Comparison of ENCODE assay signal across 9 cellular contexts in genomic region chr12:120944645-120945217, GRCh38. TPM values are rescaled to one million over a fixed set of nuclear protein-coding genes. Genes with fewer than 3 reads are reported as not detected.
DNase-seq lines count a peak whose midpoint lies in the region; ATAC-seq, FAIRE-seq and TF ChIP-seq lines count a peak whose summit lies in the region.
"Had no signal": no experiment of that assay in that cellular context is flagged by ENCODE, and none has a peak within 500 bp of the region (broad histone marks: within the 10 kb centered on the region; RNA-seq: fewer than 3 reads in every experiment).

No MANE protein-coding gene starts in this region.

- peaks cover 2% of the 10 kb centered on the region for H3K4me1 Mint-ChIP-seq in progenitor cell of endocrine pancreas (ENCODE audit: low read depth)

- no peak for TF ChIP-seq POLR2A in GM12892 (IDR thresholded peaks at IDR 0.05; ENCODE audit: low read depth, low read length)

- no peaks in the 10 kb centered on the region for H3F3A ChIP-seq in OCI-LY1 (ENCODE audit: insufficient read depth, low read length)

- no peaks in the 10 kb centered on the region; the same call in 1 of the 2 replicates for H3K36me3 ChIP-seq in OCI-LY1 (ENCODE audit: insufficient read depth, low read length)

- peak overlapping the region; percentile 67 for H3K27ac Mint-ChIP-seq in progenitor cell of endocrine pancreas

- H3K9me3 Mint-ChIP-seq in progenitor cell of endocrine pancreas (ENCODE audit: low read depth) = no peaks in the 10 kb centered on the region

- H3K4me3 ChIP-seq in OCI-LY1 (ENCODE audit: low read depth, low read length, poor library complexity, severe bottlenecking) (no peak overlapping the region), fibroblast of the aortic adventitia (ENCODE audit: low read depth, low read length) (no peak overlapping the region)

- no peaks in the 10 kb centered on the region for H4K20me1 ChIP-seq in OCI-LY1 (ENCODE audit: insufficient read depth, low read length)

- H3K27me3 ChIP-seq in OCI-LY1 (ENCODE audit: insufficient read depth, low read length) = peaks cover 10% of the 10 kb centered on the region; the same call in 1 of the 2 replicates

- H3K9me2 ChIP-seq in OCI-LY1 (ENCODE audit: low read depth, low read length) = no peaks in the 10 kb centered on the region

- no peak overlapping the region for H3K4me2 ChIP-seq in OCI-LY1 (ENCODE audit: low read length)

- H2AFZ ChIP-seq in OCI-LY1 (ENCODE audit: low read length) = no peak overlapping the region

- no peaks in the 10 kb centered on the region for H3K79me2 ChIP-seq in OCI-LY1 (ENCODE audit: insufficient read depth, low read length)

- peak; percentile 71 for TF ChIP-seq CTCF in OCI-LY1 (IDR thresholded peaks at IDR 0.05; ENCODE audit: low read length)
- TF ChIP-seq CTCF in fibroblast of the aortic adventitia (IDR thresholded peaks at IDR 0.05; ENCODE audit: insufficient read depth, low read length) = peak; percentile 83
- TF ChIP-seq CTCF in progenitor cell of endocrine pancreas (IDR thresholded peaks at IDR 0.05; ENCODE audit: unreplicated experiment) = peak; percentile 75

- no peaks in the 10 kb centered on the region for H3K9me3 ChIP-seq in OCI-LY1 (ENCODE audit: low read length)

- H3K4me1 ChIP-seq in OCI-LY1 (ENCODE audit: insufficient read depth, low read length, severe bottlenecking) = peaks cover 9% of the 10 kb centered on the region

- no peak overlapping the region for H3K4me3 Mint-ChIP-seq in progenitor cell of endocrine pancreas (ENCODE audit: low read depth)

- peak; percentile 66 for DNase-seq in 8988T
- DNase-seq in GM12892 (ENCODE audit: insufficient read length) = peak; percentile 41
- peak; percentile 68 for DNase-seq in activated T-cell treated with anti-CD3 and anti-CD28 coated beads, Interleukin-2, amount 50 U/mL, for 1 hour
- peak; percentile 50 for DNase-seq in fibroblast of the aortic adventitia (ENCODE audit: low read depth)
- DNase-seq in progenitor cell of endocrine pancreas (ENCODE audit: low spot score, unreplicated experiment) = peak; percentile 31
- no peak for DNase-seq in NCI-H226

- no peak overlapping the region for H3K9ac ChIP-seq in OCI-LY1 (ENCODE audit: low read length)

- no peak for ATAC-seq in HG02571 (IDR thresholded peaks at IDR 0.05; ENCODE audit: unreplicated experiment)

- H3K27ac ChIP-seq in OCI-LY1 (ENCODE audit: low read depth, low read length, poor library complexity, severe bottlenecking) = no peak overlapping the region

- H3K36me3 Mint-ChIP-seq in progenitor cell of endocrine pancreas (ENCODE audit: insufficient read depth) = peaks cover 4% of the 10 kb centered on the region

- FAIRE-seq in GM12892 (lab: Jason Lieb, UNC) = no peak

- H3K27me3 Mint-ChIP-seq in progenitor cell of endocrine pancreas = peaks cover 13% of the 10 kb centered on the region

RNA-seq across cellular contexts. Expression of gene HNF1A, which starts 33.6 kb away (rescaled TPM):
- polyA plus RNA-seq in GM12892 (2012; ENCODE audit: missing spikeins) = not detected
- total RNA-seq in fibroblast of the aortic adventitia (ENCODE audit: low replicate concordance) = 0.09 TPM in 1 of 2 replicates, not detected in the other
- 13.7 and 15.1 TPM in 2 replicates for total RNA-seq in progenitor cell of endocrine pancreas
- polyA plus RNA-seq: neural cell had no signal

RNA-seq across cellular contexts. Expression of gene SPPL3, which starts 40.6 kb away (rescaled TPM):
- 9.9 TPM for polyA plus RNA-seq in GM12892 (2012; ENCODE audit: missing spikeins)
- total RNA-seq in fibroblast of the aortic adventitia (ENCODE audit: low replicate concordance) = 15.9 and 18.3 TPM in 2 replicates
- 69.1 and 70.2 TPM in 2 replicates for total RNA-seq in progenitor cell of endocrine pancreas

Comparison
In these comparisons a context has a peak if more than half of its experiments do, and no peak if none do; other contexts are left out.
1. RNA of gene HNF1A, which starts 33.6 kb away (total RNA-seq): 13.7 to 15.1 TPM in progenitor cell of endocrine pancreas; 0.09 TPM in fibroblast of the aortic adventitia; every median in the first group is over 10 times any median in the second.
2. Peak in every context shown above with its lines, with median percentiles within 50 percentile points of each other: CTCF ChIP-seq.